In genomic region chr17:74466111-74466784, GRCh38 we compare ENCODE assay signal across 8 cellular contexts. TPM values are rescaled to one million over a fixed set of nuclear protein-coding genes. Genes with fewer than 3 reads are reported as not detected.
DNase-seq lines count a peak whose midpoint lies in the region; ATAC-seq and TF ChIP-seq lines count a peak whose summit lies in the region.

TSS of gene CD300A (plus strand) at chr17:74466634. CDS start at chr17:74466704, 70 bp downstream.

- H3K27ac ChIP-seq in skeletal muscle tissue (ENCODE audit: low read depth, low read length) = peak within 1 kb of the TSS; percentile 28

- H3K4me1 ChIP-seq in skeletal muscle tissue (ENCODE audit: control insufficient read depth in 3 of 3, insufficient read depth in 3 of 3, low read length in 3 of 3) = peaks cover 0 to 6% (median 5%) of the 10 kb centered on the region in 3 donors

- peak; percentile 80 for DNase-seq in SKM-1 treated with dmso at 0.1 percent for 144 hours (lab: John Stamatoyannopoulos, UW; ENCODE audit: unreplicated experiment)
- peak; percentile 62 for DNase-seq in left ventricle myocardium superior
- DNase-seq in foreskin melanocyte = no peak
- no peak for DNase-seq in SHP77 treated with DMSO at 0.1 percent for 48 hours (lab: John Stamatoyannopoulos, UW)

- intact Hi-C loops in left ventricle myocardium superior (cut with micrococcal nuclease) = no loop called here

- H3K9ac ChIP-seq in skeletal muscle tissue (ENCODE audit: low read depth in 1 of 3, low read length in 3 of 3) = peak within 1 kb of the TSS in 2 of 3 donors; percentile 8 to 25

- ATAC-seq in left ventricle myocardium superior (peak; percentile 51), GM21423 (IDR thresholded peaks at IDR 0.05; ENCODE audit: unreplicated experiment) (no peak), HG03139 (IDR thresholded peaks at IDR 0.05; ENCODE audit: unreplicated experiment) (no peak)

- H3K4me3 ChIP-seq in skeletal muscle tissue (ENCODE audit: low read length in 3 of 3) = peak within 1 kb of the TSS in 2 of 3 donors; percentile 11 to 54

- peak; percentile 55 for TF ChIP-seq POLR2A in GM15510 (IDR thresholded peaks at IDR 0.05; ENCODE audit: borderline replicate concordance, extremely low read depth, insufficient read length)

- no peaks in the 10 kb centered on the region for H3K36me3 ChIP-seq in skeletal muscle tissue (ENCODE audit: control insufficient read depth in 3 of 3, insufficient read depth in 3 of 3, low read length in 3 of 3)

- peaks cover 0 to 5% (median 4%) of the 10 kb centered on the region in 3 donors for H3K27me3 ChIP-seq in skeletal muscle tissue (ENCODE audit: control insufficient read depth in 3 of 3, insufficient read depth in 3 of 3, low read length in 3 of 3)

- H3K9me3 ChIP-seq in skeletal muscle tissue (ENCODE audit: control insufficient read depth in 3 of 3, low read length in 3 of 3) = no peaks in the 10 kb centered on the region

RNA-seq across cellular contexts. Expression of gene CD300A, which starts in this region (rescaled TPM):
- total RNA-seq in left ventricle myocardium superior (1.9 TPM), skeletal muscle tissue (1.0 TPM)

Comparison
In these comparisons a context has a peak if more than half of its experiments do, and no peak if none do; other contexts are left out.
1. DNase-seq: peak in SKM-1 treated with dmso at 0.1 percent for 144 hours (single experiment) and left ventricle myocardium superior (single experiment); none in foreskin melanocyte (single experiment) and SHP77 treated with DMSO at 0.1 percent for 48 hours (single experiment).